9 cellular contexts compared by ENCODE assay signal in genomic region chr20:38870733-38871559, GRCh38. TPM values are rescaled to one million over a fixed set of nuclear protein-coding genes. Genes with fewer than 3 reads are reported as not detected.
A peak's percentile ranks its signal among the peaks of the same experiment; 100 is the strongest.
DNase-seq lines count a peak whose midpoint lies in the region; ATAC-seq lines count a peak whose summit lies in the region.
"Had no signal": no experiment of that assay in that cellular context is flagged by ENCODE, and none has a peak within 500 bp of the region (broad histone marks: within the 10 kb centered on the region; RNA-seq: fewer than 3 reads in every experiment).

No MANE protein-coding gene starts in this region.

- ATAC-seq in stimulated activated naive CD8-positive, alpha-beta T cell treated with anti-CD3 and anti-CD28 coated beads, Interleukin-15, Interleukin-2, amounts not matched to agents 100 U/mL and 50 U/mL, for 24 hours, result no peak
- ATAC-seq in stimulated activated naive CD8-positive, alpha-beta T cell treated with anti-CD3 and anti-CD28 coated beads, Interleukin-15, amount 100 ng/mL, for 72 hours, result no peak

- peaks cover 61% of the 10 kb centered on the region for H3K4me1 Mint-ChIP-seq in stimulated activated naive CD8-positive, alpha-beta T cell treated with anti-CD3 and anti-CD28 coated beads, Interleukin-15, amount 100 ng/mL, for 72 hours
- H3K4me1 Mint-ChIP-seq in activated CD4-positive, alpha-beta memory T cell treated with anti-CD3 and anti-CD28 coated beads, Interleukin-2, amount 10 ng/mL, durations not matched to agents 7 days and 5 days, result peaks cover 79% of the 10 kb centered on the region
- peaks cover 85 to 98% of the 10 kb centered on the region in 2 donors for H3K4me1 Mint-ChIP-seq in immature natural killer cell

- peak overlapping the region in 1 of 2 donors; percentile 47 for H3K4me3 Mint-ChIP-seq in stimulated activated naive CD8-positive, alpha-beta T cell treated with anti-CD3 and anti-CD28 coated beads, Interleukin-15, amount 100 ng/mL, for 72 hours
- peak overlapping the region; percentile 26 for H3K4me3 Mint-ChIP-seq in activated CD4-positive, alpha-beta memory T cell treated with anti-CD3 and anti-CD28 coated beads, Interleukin-2, amount 10 ng/mL, durations not matched to agents 7 days and 5 days
- H3K4me3 Mint-ChIP-seq in immature natural killer cell, result peak overlapping the region; percentile 57 to 81 (median 67)

- POLR2A ChIA-PET in activated CD4-positive, alpha-beta memory T cell treated with anti-CD3 and anti-CD28 coated beads, Interleukin-2, amount 10 ng/mL, durations not matched to agents 7 days and 5 days (lab: Charles Lee), result interaction anchor here (1.0 to 7.3 kb wide), 6 partner anchors 12 to 65 kb away, joined by 3 to 125 read pairs (median 6); partner anchors contain the start of genes FAM83D and PPP1R16B

- peaks cover 29% of the 10 kb centered on the region for H3K36me3 Mint-ChIP-seq in activated CD4-positive, alpha-beta memory T cell treated with anti-CD3 and anti-CD28 coated beads, Interleukin-2, amount 10 ng/mL, durations not matched to agents 7 days and 5 days (ENCODE audit: low read depth)
- no peaks in the 10 kb centered on the region for H3K36me3 Mint-ChIP-seq in immature natural killer cell

- no peaks in the 10 kb centered on the region for H3K9me3 Mint-ChIP-seq in stimulated activated naive CD8-positive, alpha-beta T cell treated with anti-CD3 and anti-CD28 coated beads, Interleukin-15, amount 100 ng/mL, for 72 hours
- no peaks in the 10 kb centered on the region for H3K9me3 Mint-ChIP-seq in activated CD4-positive, alpha-beta memory T cell treated with anti-CD3 and anti-CD28 coated beads, Interleukin-2, amount 10 ng/mL, durations not matched to agents 7 days and 5 days
- H3K9me3 Mint-ChIP-seq in immature natural killer cell, result no peaks in the 10 kb centered on the region

- peak overlapping the region in 1 of 2 donors; percentile 85 for H3K27ac Mint-ChIP-seq in stimulated activated naive CD8-positive, alpha-beta T cell treated with anti-CD3 and anti-CD28 coated beads, Interleukin-15, amount 100 ng/mL, for 72 hours
- H3K27ac Mint-ChIP-seq in activated CD4-positive, alpha-beta memory T cell treated with anti-CD3 and anti-CD28 coated beads, Interleukin-2, amount 10 ng/mL, durations not matched to agents 7 days and 5 days, result peak overlapping the region; percentile 65
- peak overlapping the region; percentile 83 to 100 (median 98) for H3K27ac Mint-ChIP-seq in immature natural killer cell

- CTCF ChIA-PET in activated CD4-positive, alpha-beta memory T cell treated with anti-CD3 and anti-CD28 coated beads, Interleukin-2, amount 10 ng/mL, durations not matched to agents 7 days and 5 days (lab: Charles Lee), result interaction anchor here (1.3 to 1.5 kb wide), 2 partner anchors 10 to 64 kb away, joined by 3 read pairs; no protein-coding TSS in a partner anchor

- peak; percentile 44 for DNase-seq in stimulated activated naive CD8-positive, alpha-beta T cell treated with anti-CD3 and anti-CD28 coated beads, Interleukin-15, Interleukin-2, amounts not matched to agents 100 U/mL and 50 U/mL, for 24 hours
- no peak for DNase-seq in stimulated activated naive CD8-positive, alpha-beta T cell treated with anti-CD3 and anti-CD28 coated beads, Interleukin-15, amount 100 ng/mL, for 72 hours
- DNase-seq in activated CD4-positive, alpha-beta memory T cell treated with anti-CD3 and anti-CD28 coated beads, Interleukin-2, amount 10 ng/mL, durations not matched to agents 7 days and 5 days, result peak; percentile 54
- DNase-seq in immature natural killer cell (peak in 2 of 3 donors; percentile 20 to 31), NCI-H2227 treated with DMSO at 0.1 percent for 48 hours (lab: John Stamatoyannopoulos, UW) (no peak), DMS53 treated with DMSO at 0.1 percent for 48 hours (lab: John Stamatoyannopoulos, UW; ENCODE audit: unreplicated experiment) (no peak), G401 (ENCODE audit: low spot score) (no peak), mucosa of gallbladder (ENCODE audit: low spot score) (no peak)
- DNase-seq: DND-41 had no signal

- no peaks in the 10 kb centered on the region for H3K27me3 Mint-ChIP-seq in stimulated activated naive CD8-positive, alpha-beta T cell treated with anti-CD3 and anti-CD28 coated beads, Interleukin-15, amount 100 ng/mL, for 72 hours
- H3K27me3 Mint-ChIP-seq in activated CD4-positive, alpha-beta memory T cell treated with anti-CD3 and anti-CD28 coated beads, Interleukin-2, amount 10 ng/mL, durations not matched to agents 7 days and 5 days, result no peaks in the 10 kb centered on the region
- peaks cover 29 to 39% (median 38%) of the 10 kb centered on the region in 3 donors for H3K27me3 Mint-ChIP-seq in immature natural killer cell (ENCODE audit: low read depth in 3 of 3)

- in situ Hi-C loops in G401 (cut with HindIII; ENCODE audit: low sequenced_read_pairs), result no loop called here

RNA-seq across cellular contexts. Expression of gene FAM83D, which starts 55.3 kb away (rescaled TPM):
- 10 to 100 TPM; 18.9 to 19.9 TPM for total RNA-seq in activated CD4-positive, alpha-beta memory T cell treated with anti-CD3 and anti-CD28 coated beads, Interleukin-2, amount 10 ng/mL, durations not matched to agents 7 days and 5 days
- under 1 TPM in 2 of 3 donors, not detected in 1; 0.25 to 0.58 TPM for polyA plus RNA-seq in immature natural killer cell
- total RNA-seq in G401 (2014; rRNA removed; shearing (Covaris generic)), result 38.4 and 43.1 TPM in 2 replicates
- 48.3 TPM for total RNA-seq in mucosa of gallbladder

Comparison
In these comparisons a context has a peak if more than half of its experiments do, and no peak if none do; other contexts are left out.
1. DNase-seq: peak in stimulated activated naive CD8-positive, alpha-beta T cell treated with anti-CD3 and anti-CD28 coated beads, Interleukin-15, Interleukin-2, amounts not matched to agents 100 U/mL and 50 U/mL, for 24 hours (single experiment), activated CD4-positive, alpha-beta memory T cell treated with anti-CD3 and anti-CD28 coated beads, Interleukin-2, amount 10 ng/mL, durations not matched to agents 7 days and 5 days (single experiment) and immature natural killer cell (2 of 3); none in stimulated activated naive CD8-positive, alpha-beta T cell treated with anti-CD3 and anti-CD28 coated beads, Interleukin-15, amount 100 ng/mL, for 72 hours (0 of 2), NCI-H2227 treated with DMSO at 0.1 percent for 48 hours (single experiment), DMS53 treated with DMSO at 0.1 percent for 48 hours (single experiment), G401 (single experiment) and mucosa of gallbladder (single experiment).